Comparison of ENCODE assay signal across 8 cellular contexts in the genomic region with DNA sequence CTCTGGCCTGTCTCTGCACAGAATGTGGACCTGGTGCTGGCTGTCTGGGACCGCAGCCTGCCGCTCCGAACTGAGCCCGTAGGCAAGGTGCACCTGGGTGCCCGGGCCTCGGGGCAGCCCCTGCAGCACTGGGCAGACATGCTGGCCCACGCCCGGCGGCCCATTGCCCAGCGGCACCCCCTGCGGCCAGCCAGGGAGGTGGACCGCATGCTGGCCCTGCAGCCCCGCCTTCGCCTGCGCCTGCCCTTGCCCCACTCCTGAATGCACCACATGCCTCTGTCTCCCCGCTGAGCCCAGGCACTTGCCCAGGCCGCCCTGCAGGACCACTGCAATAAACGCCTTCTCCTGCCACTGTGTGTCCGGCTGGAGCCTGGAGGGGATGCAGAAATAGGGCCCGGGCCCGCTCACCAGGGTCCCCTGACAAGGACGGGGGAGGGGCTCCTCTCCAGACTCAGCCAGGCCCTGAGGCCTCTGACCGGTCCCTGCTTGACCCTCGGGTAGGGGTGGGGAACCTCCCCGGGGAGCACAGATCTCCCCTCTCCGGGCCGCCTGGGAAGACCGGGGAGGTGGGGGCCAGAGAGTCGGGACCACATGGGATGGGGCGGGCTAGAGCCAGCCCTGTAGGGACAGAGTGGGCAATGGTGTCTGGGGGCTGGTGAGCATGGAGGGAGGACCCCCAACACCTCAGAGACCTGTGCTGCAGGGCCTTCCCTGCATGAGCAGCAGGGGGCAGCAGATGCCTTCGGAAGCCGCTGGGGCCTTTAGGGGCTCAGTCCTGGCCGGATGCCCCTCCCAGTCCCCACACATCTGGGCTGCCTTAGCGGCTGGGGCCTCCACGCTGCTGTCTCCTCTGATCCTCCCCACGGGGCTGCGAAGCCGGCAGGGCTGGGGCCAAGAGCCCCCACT. TPM values are rescaled to one million over a fixed set of nuclear protein-coding genes. Genes with fewer than 3 reads are reported as not detected.
DNase-seq lines count a peak whose midpoint lies in the region; ATAC-seq and TF ChIP-seq lines count a peak whose summit lies in the region.

No MANE protein-coding gene starts in this region.

- H3K4me1 ChIP-seq in SJCRH30 (peaks cover 53% of the 10 kb centered on the region), cardiac muscle cell (ENCODE audit: low read depth) (peaks cover 24% of the 10 kb centered on the region)

- peak; percentile 91 for TF ChIP-seq CTCF in cardiac muscle cell (IDR thresholded peaks at IDR 0.05; ENCODE audit: low read depth, low read length)

- DNase-seq in NCI-H82 (lab: John Stamatoyannopoulos, UW) (peak; percentile 62), NCI-H82 treated with DMSO at 0.1 percent for 48 hours (lab: John Stamatoyannopoulos, UW; ENCODE audit: unreplicated experiment) (no peak), SJCRH30 (peak; percentile 88 to 94), activated gamma-delta T cell treated with Interleukin-2 at 50 U/mL for 16 hours (peak; percentile 90), cardiac muscle cell (ENCODE audit: low read depth in 1 of 2, low spot score in 1 of 2) (peak; percentile 74 to 85), smooth muscle cell of the brain vasculature (ENCODE audit: low read depth, low spot score) (peak; percentile 43), DMS114 treated with DMSO at 0.1 percent for 48 hours (lab: John Stamatoyannopoulos, UW; ENCODE audit: unreplicated experiment) (no peak)

- H3K27ac ChIP-seq in SJCRH30 = peak overlapping the region; percentile 40; the same call in 1 of the 2 replicates
- H3K27ac ChIP-seq in cardiac muscle cell = no peak overlapping the region

- H3K4me3 ChIP-seq in SJCRH30 (no peak overlapping the region), cardiac muscle cell (no peak overlapping the region)

- H3K27me3 ChIP-seq in SJCRH30 (no peaks in the 10 kb centered on the region), cardiac muscle cell (no peaks in the 10 kb centered on the region)

- H3K36me3 ChIP-seq in SJCRH30 = no peaks in the 10 kb centered on the region
- no peaks in the 10 kb centered on the region for H3K36me3 ChIP-seq in cardiac muscle cell

- H3K9me3 ChIP-seq in SJCRH30 (replicated peaks) (no peaks in the 10 kb centered on the region), cardiac muscle cell (ENCODE audit: low read depth) (no peaks in the 10 kb centered on the region)

- peak; percentile 67 for ATAC-seq in HG03103 (IDR thresholded peaks at IDR 0.05; ENCODE audit: low read depth, unreplicated experiment)

RNA-seq across cellular contexts. Expression of gene TNNI2, which starts 1.4 kb away (rescaled TPM):
- 20.2 and 20.5 TPM in 2 replicates for total RNA-seq in SJCRH30 (2014; rRNA removed; shearing (Covaris generic))
- 1.8 and 3.9 TPM in 2 replicates for total RNA-seq in cardiac muscle cell
- 1.1 and 2.5 TPM in 2 replicates for polyA plus RNA-seq in cardiac muscle cell

RNA-seq across cellular contexts. Expression of gene SYT8, which starts 2.6 kb away (rescaled TPM):
- 1.7 and 2.7 TPM in 2 replicates for total RNA-seq in SJCRH30 (2014; rRNA removed; shearing (Covaris generic))
- total RNA-seq in cardiac muscle cell = not detected in 2 replicates
- polyA plus RNA-seq in cardiac muscle cell = not detected in 2 replicates

RNA-seq across cellular contexts. Expression of gene LSP1, which starts 15.5 kb away (rescaled TPM):
- 15.0 and 15.4 TPM in 2 replicates for total RNA-seq in SJCRH30 (2014; rRNA removed; shearing (Covaris generic))
- total RNA-seq in cardiac muscle cell = not detected in 2 replicates
- 2.1 and 2.8 TPM in 2 replicates for polyA plus RNA-seq in cardiac muscle cell

RNA-seq across cellular contexts. Expression of gene PRR33, which starts 54.3 kb away (rescaled TPM):
- 0.02 and 0.05 TPM in 2 replicates for total RNA-seq in SJCRH30 (2014; rRNA removed; shearing (Covaris generic))
- not detected in 2 replicates for total RNA-seq in cardiac muscle cell
- not detected in 2 replicates for polyA plus RNA-seq in cardiac muscle cell

Comparison
In these comparisons a context has a peak if more than half of its experiments do, and no peak if none do; other contexts are left out.
1. DNase-seq: peak in NCI-H82 (single experiment), SJCRH30 (2 of 2), activated gamma-delta T cell treated with Interleukin-2 at 50 U/mL for 16 hours (single experiment), cardiac muscle cell (2 of 2) and smooth muscle cell of the brain vasculature (single experiment); none in NCI-H82 treated with DMSO at 0.1 percent for 48 hours (single experiment) and DMS114 treated with DMSO at 0.1 percent for 48 hours (single experiment).
2. RNA of gene LSP1, which starts 15.5 kb away (total RNA-seq): 15.0 to 15.4 TPM in SJCRH30; not detected in cardiac muscle cell; every median in the first group is over 10 times any median in the second.